1 cellular context compared by ENCODE assay signal in the genomic region with DNA sequence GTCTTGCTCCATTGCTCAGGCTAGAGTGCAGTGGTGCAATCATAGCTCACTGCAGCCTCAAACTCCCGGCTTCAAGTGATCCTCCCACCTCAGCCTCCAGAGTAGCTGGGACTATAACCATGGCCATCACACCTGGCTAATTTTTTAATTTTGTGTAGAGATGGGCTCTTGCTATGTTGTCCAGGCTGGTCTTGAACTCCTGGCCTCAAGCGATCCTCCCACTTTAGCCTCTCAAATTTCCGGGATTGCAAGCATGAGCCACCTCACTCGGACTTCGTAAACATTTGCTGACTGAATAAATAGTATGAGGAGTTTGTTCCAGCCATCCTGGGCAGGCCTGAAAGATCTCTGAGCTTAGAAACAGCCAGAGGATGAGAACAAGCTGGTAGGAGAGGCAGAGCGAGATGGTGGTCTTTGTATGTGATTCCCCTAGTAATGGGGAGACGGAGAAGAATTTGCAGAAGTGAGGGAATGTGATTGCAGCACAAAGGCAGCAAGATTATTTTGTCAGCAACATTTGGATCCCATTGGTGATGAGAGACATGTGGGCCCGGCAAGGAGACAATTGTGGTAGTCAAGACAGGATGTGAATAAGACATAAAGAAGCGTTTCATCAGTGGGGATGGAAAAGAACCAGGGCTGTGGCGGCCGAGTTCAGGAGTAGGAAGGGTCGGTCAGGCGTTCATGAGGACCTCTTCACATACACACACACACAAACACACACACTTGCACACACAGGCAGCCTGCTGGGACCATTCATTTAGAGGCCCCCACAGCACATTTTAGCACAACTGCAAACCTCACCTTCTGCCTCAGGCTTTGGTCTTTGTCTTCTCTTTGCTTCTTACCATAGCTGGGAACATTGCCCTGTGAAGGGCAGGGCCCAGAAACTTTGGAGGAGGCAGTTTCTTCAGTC.
TF ChIP-seq lines count a peak whose summit lies in the region.

No MANE protein-coding gene starts in this region.

TF ChIP-seq in HepG2, 621 proteins besides CTCF, POLR2A, EP300 and RAD21 (continued from another document):
- TF ChIP-seq CEBPB (IDR thresholded peaks at IDR 0.05; ENCODE audit: borderline replicate concordance, low read depth, low read length) (no peak), CBFB (CRISPR knock-in tag; IDR thresholded peaks at IDR 0.05) (no peak), ZMYM4 (CRISPR knock-in tag; IDR thresholded peaks at IDR 0.05) (peak; percentile 27; the same call in 1 of the 2 replicates), NRL (CRISPR knock-in tag; IDR thresholded peaks at IDR 0.05; ENCODE audit: borderline replicate concordance) (no peak), CREB3 (CRISPR knock-in tag; IDR thresholded peaks at IDR 0.05) (no peak), TCF7L2 (IDR thresholded peaks at IDR 0.05; ENCODE audit: low read depth, low read length) (no peak), ZNF770 (CRISPR knock-in tag; IDR thresholded peaks at IDR 0.05) (peak; percentile 85), ADNP (CRISPR knock-in tag; IDR thresholded peaks at IDR 0.05) (0 out of 2 replicates have a peak, but pooled peaks have one; percentile 28), ZNF18 (CRISPR knock-in tag; IDR thresholded peaks at IDR 0.05; ENCODE audit: insufficient replicate concordance) (no peak), GABPB1 (CRISPR knock-in tag; IDR thresholded peaks at IDR 0.05) (no peak), POGZ (CRISPR knock-in tag; IDR thresholded peaks at IDR 0.05) (peak; percentile 25; the same call in 1 of the 2 replicates), U2AF1 (optimal IDR thresholded peaks at IDR 0.05; ENCODE audit: low read depth, low read length) (no peak)
- TF ChIP-seq, protein P1, sequence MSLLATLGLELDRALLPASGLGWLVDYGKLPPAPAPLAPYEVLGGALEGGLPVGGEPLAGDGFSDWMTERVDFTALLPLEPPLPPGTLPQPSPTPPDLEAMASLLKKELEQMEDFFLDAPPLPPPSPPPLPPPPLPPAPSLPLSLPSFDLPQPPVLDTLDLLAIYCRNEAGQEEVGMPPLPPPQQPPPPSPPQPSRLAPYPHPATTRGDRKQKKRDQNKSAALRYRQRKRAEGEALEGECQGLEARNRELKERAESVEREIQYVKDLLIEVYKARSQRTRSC (CRISPR knock-in tag; IDR thresholded peaks at IDR 0.05; ENCODE audit: low read depth): no peak
- TF ChIP-seq, protein P2, sequence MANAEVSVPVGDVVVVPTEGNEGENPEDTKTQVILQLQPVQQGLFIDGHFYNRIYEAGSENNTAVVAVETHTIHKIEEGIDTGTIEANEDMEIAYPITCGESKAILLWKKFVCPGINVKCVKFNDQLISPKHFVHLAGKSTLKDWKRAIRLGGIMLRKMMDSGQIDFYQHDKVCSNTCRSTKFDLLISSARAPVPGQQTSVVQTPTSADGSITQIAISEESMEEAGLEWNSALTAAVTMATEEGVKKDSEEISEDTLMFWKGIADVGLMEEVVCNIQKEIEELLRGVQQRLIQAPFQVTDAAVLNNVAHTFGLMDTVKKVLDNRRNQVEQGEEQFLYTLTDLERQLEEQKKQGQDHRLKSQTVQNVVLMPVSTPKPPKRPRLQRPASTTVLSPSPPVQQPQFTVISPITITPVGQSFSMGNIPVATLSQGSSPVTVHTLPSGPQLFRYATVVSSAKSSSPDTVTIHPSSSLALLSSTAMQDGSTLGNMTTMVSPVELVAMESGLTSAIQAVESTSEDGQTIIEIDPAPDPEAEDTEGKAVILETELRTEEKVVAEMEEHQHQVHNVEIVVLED (CRISPR knock-in tag; IDR thresholded peaks at IDR 0.05; ENCODE audit: borderline replicate concordance): no peak
- TF ChIP-seq, protein P3, sequence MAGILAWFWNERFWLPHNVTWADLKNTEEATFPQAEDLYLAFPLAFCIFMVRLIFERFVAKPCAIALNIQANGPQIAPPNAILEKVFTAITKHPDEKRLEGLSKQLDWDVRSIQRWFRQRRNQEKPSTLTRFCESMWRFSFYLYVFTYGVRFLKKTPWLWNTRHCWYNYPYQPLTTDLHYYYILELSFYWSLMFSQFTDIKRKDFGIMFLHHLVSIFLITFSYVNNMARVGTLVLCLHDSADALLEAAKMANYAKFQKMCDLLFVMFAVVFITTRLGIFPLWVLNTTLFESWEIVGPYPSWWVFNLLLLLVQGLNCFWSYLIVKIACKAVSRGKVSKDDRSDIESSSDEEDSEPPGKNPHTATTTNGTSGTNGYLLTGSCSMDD (CRISPR knock-in tag; IDR thresholded peaks at IDR 0.05): no peak
TF ChIP-seq in HepG2: peak in this region for 8.
